ENCODE assay signal across 8 cellular contexts in the genomic region with DNA sequence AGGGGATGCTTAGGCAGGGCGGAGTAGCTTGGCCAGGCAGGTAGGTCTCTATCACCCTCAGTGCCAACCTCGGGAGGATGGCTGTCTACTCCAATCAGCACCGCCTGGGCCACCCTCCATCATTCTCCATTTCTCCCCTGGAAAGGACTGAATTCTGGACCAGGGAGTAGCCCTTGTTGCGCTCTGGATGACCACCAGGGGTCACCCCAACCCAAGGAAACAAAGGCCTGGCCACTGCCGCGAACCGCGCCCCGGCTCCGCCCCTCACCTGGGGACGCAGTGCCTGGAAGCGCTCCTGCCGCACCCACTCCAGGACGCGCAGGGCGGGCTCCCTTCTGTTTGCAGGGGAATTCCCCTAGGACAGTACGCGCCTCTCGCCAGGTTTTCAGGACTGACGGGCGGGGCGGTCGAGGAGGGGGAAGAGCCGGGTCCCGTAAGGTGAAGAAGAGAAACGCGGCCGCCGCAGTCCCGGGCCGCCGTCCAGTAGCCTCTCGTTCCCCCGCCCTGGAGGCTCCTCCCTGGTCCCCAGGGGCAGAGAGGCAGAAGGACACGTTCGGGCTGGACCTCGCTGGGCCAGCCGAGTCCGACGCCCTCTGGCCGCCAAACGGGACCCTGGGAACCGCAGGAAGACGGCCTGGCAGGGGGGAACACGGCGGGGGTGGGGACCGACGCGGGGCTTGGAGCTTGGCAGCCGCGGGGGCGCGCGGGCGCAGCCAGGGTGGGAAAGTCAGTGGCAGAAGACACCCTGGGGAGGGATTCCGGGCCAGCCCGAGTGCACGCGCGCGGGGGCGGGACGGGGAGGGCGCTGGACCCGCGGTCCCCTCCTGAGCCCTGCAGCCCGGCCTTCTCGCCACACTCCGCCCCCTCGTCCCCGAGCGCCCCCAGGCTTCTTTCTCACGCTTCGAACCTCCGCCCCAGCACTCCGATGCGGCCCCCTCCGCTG. TPM values are rescaled to one million over a fixed set of nuclear protein-coding genes. Genes with fewer than 3 reads are reported as not detected.
A peak's percentile ranks its signal among the peaks of the same experiment; 100 is the strongest.
DNase-seq lines count a peak whose midpoint lies in the region; ATAC-seq and TF ChIP-seq lines count a peak whose summit lies in the region.

No MANE protein-coding gene starts in this region.

- H3K9ac ChIP-seq in HUES6 (ENCODE audit: low read length), result no peak overlapping the region

- peaks cover 23% of the 10 kb centered on the region for H3K27me3 ChIP-seq in CD4-positive, CD25-positive, alpha-beta regulatory T cell (ENCODE audit: control insufficient read depth, insufficient read depth, low read length)
- H3K27me3 ChIP-seq in HUES6 (ENCODE audit: control insufficient read depth, insufficient read depth, low read length) (peaks cover 83% of the 10 kb centered on the region), esophagus muscularis mucosa (peaks cover 0 to 41% (median 4%) of the 10 kb centered on the region in 4 donors), muscle layer of duodenum (ENCODE audit: low read depth, low read length) (no peaks in the 10 kb centered on the region)

- POLR2A ChIA-PET in OCI-LY7 (lab: Charles Lee), result no interaction called here

- peaks cover 69% of the 10 kb centered on the region for H3K27me3 Mint-ChIP-seq in CD4-positive, CD25-positive, alpha-beta regulatory T cell
- H3K27me3 Mint-ChIP-seq in activated T-cell treated with anti-CD3 and anti-CD28 coated beads, Interleukin-2, amount 50 U/mL, for 24 hours, result peaks cover 52% of the 10 kb centered on the region

- BruUV-seq in OCI-LY7 (replicated peaks; lab: Mats Ljungman, UMichigan), result no TSS peak

- H3K4me1 Mint-ChIP-seq in CD4-positive, CD25-positive, alpha-beta regulatory T cell, result peaks cover 0 to 3% (median 0%) of the 10 kb centered on the region in 4 donors
- peaks cover 8% of the 10 kb centered on the region for H3K4me1 Mint-ChIP-seq in activated T-cell treated with anti-CD3 and anti-CD28 coated beads, Interleukin-2, amount 50 U/mL, for 24 hours (ENCODE audit: low read depth)

- TF ChIP-seq EP300 in esophagus muscularis mucosa (IDR thresholded peaks at IDR 0.05), result no peak

- intact Hi-C loops in OCI-LY7 (cut with micrococcal nuclease; ENCODE audit: unreplicated experiment), result loop anchor here (1.0 to 5.0 kb wide), 4 partner anchors 26 to 472 kb away; no protein-coding TSS in a partner anchor
- intact Hi-C loops in esophagus muscularis mucosa (cut with DNase I), result loop anchor here (2.0 to 5.0 kb wide), 3 partner anchors 25 to 342 kb away; no protein-coding TSS in a partner anchor

- TF ChIP-seq POLR2A in esophagus muscularis mucosa (IDR thresholded peaks at IDR 0.05; ENCODE audit: low read depth), result no peak

- peaks cover 0 to 1% (median 0%) of the 10 kb centered on the region in 7 donors for H3K9me3 Mint-ChIP-seq in CD4-positive, CD25-positive, alpha-beta regulatory T cell
- H3K9me3 Mint-ChIP-seq in activated T-cell treated with anti-CD3 and anti-CD28 coated beads, Interleukin-2, amount 50 U/mL, for 24 hours, result no peaks in the 10 kb centered on the region

- H3K4me2 ChIP-seq in OCI-LY7 (ENCODE audit: low read length), result peak overlapping the region; percentile 59

- H3K27ac ChIP-seq in CD4-positive, CD25-positive, alpha-beta regulatory T cell (ENCODE audit: insufficient read depth, low read length, poor library complexity, severe bottlenecking), result no peak overlapping the region
- H3K27ac ChIP-seq in HUES6 (ENCODE audit: low read depth, low read length) (no peak overlapping the region), OCI-LY7 (ENCODE audit: low read depth, low read length, poor library complexity, severe bottlenecking) (no peak overlapping the region), esophagus muscularis mucosa (replicated peaks in 1 of 4) (peak overlapping the region in 3 of 4 donors; percentile 44 to 63 (median 60)), muscle layer of duodenum (ENCODE audit: low read length) (no peak overlapping the region)

- H3K4me3 Mint-ChIP-seq in CD4-positive, CD25-positive, alpha-beta regulatory T cell, result peak overlapping the region; percentile 40 to 85 (median 84)
- H3K4me3 Mint-ChIP-seq in activated T-cell treated with anti-CD3 and anti-CD28 coated beads, Interleukin-2, amount 50 U/mL, for 24 hours, result peak overlapping the region; percentile 76

- peak; percentile 79 to 93 for ATAC-seq in CD4-positive, CD25-positive, alpha-beta regulatory T cell (ENCODE audit: low read depth in 2 of 2)
- ATAC-seq in GM19467 (IDR thresholded peaks at IDR 0.05; ENCODE audit: unreplicated experiment), result peak; percentile 74

- no peak overlapping the region for H3K4me3 ChIP-seq in CD4-positive, CD25-positive, alpha-beta regulatory T cell (ENCODE audit: low read depth, low read length)
- H3K4me3 ChIP-seq in HUES6 (ENCODE audit: low read depth, low read length), result peak overlapping the region; percentile 73
- H3K4me3 ChIP-seq in OCI-LY7 (ENCODE audit: low read depth, low read length, poor library complexity, severe bottlenecking), result peak overlapping the region; percentile 63
- H3K4me3 ChIP-seq in esophagus muscularis mucosa, result peak overlapping the region; percentile 55 to 84 (median 66)
- peak overlapping the region; percentile 59 to 87 for H3K4me3 ChIP-seq in muscle layer of duodenum (ENCODE audit: low read depth in 1 of 2, low read length in 2 of 2)

- H2AFZ ChIP-seq in OCI-LY7 (ENCODE audit: low read length), result peak overlapping the region; percentile 37

- CTCF ChIA-PET in OCI-LY7 (lab: Charles Lee; ENCODE audit: unreplicated experiment), result no interaction called here

- no peaks in the 10 kb centered on the region for H3K36me3 ChIP-seq in CD4-positive, CD25-positive, alpha-beta regulatory T cell (ENCODE audit: control insufficient read depth, insufficient read depth, low read length)
- H3K36me3 ChIP-seq in HUES6 (ENCODE audit: control insufficient read depth, insufficient read depth, low read length), result no peaks in the 10 kb centered on the region
- H3K36me3 ChIP-seq in OCI-LY7 (ENCODE audit: insufficient read depth, low read length), result no peaks in the 10 kb centered on the region
- H3K36me3 ChIP-seq in esophagus muscularis mucosa, result no peaks in the 10 kb centered on the region
- H3K36me3 ChIP-seq in muscle layer of duodenum (ENCODE audit: control insufficient read depth in 1 of 2, insufficient read depth in 2 of 2, low read length in 2 of 2), result no peaks in the 10 kb centered on the region

- WGBS in esophagus muscularis mucosa, result under 1% methylated on average over 34 of the region's 78 CpGs

- no peaks in the 10 kb centered on the region for H3K79me2 ChIP-seq in OCI-LY7 (ENCODE audit: insufficient read depth, low read depth, low read length)

- H3K4me1 ChIP-seq in CD4-positive, CD25-positive, alpha-beta regulatory T cell (ENCODE audit: control insufficient read depth, insufficient read depth, low read length, poor library complexity, severe bottlenecking), result peaks cover 7% of the 10 kb centered on the region
- H3K4me1 ChIP-seq in HUES6 (ENCODE audit: control insufficient read depth, insufficient read depth, low read length) (peaks cover 12% of the 10 kb centered on the region; the same call in 1 of the 2 replicates), OCI-LY7 (ENCODE audit: insufficient read depth, low read length, poor library complexity, severe bottlenecking) (no peaks in the 10 kb centered on the region), esophagus muscularis mucosa (peaks cover 14 to 17% (median 16%) of the 10 kb centered on the region in 4 donors), muscle layer of duodenum (ENCODE audit: control insufficient read depth in 1 of 2, insufficient read depth in 2 of 2, low read length in 2 of 2) (no peaks in the 10 kb centered on the region)

- H3K9me2 ChIP-seq in OCI-LY7 (ENCODE audit: insufficient read depth, low read length), result no peaks in the 10 kb centered on the region

- H3K9me3 ChIP-seq in CD4-positive, CD25-positive, alpha-beta regulatory T cell (ENCODE audit: control insufficient read depth in 2 of 2, low read length in 2 of 2), result no peaks in the 10 kb centered on the region
- H3K9me3 ChIP-seq in HUES6 (ENCODE audit: control insufficient read depth, insufficient read depth, low read depth, low read length) (no peaks in the 10 kb centered on the region), OCI-LY7 (ENCODE audit: low read length) (no peaks in the 10 kb centered on the region), esophagus muscularis mucosa (no peaks in the 10 kb centered on the region), muscle layer of duodenum (ENCODE audit: control insufficient read depth in 1 of 2, low read length in 2 of 2) (no peaks in the 10 kb centered on the region)

- H3K27ac Mint-ChIP-seq in CD4-positive, CD25-positive, alpha-beta regulatory T cell, result no peak overlapping the region
- H3K27ac Mint-ChIP-seq in activated T-cell treated with anti-CD3 and anti-CD28 coated beads, Interleukin-2, amount 50 U/mL, for 24 hours, result no peak overlapping the region

- DNase-seq in CD4-positive, CD25-positive, alpha-beta regulatory T cell, result peak; percentile 80 to 83 (median 81)
- DNase-seq in OCI-LY7 (ENCODE audit: low spot score) (peak; percentile 84), esophagus muscularis mucosa (ENCODE audit: extremely low spot score) (peak; percentile 94)
- peak; percentile 92 for DNase-seq in activated T-cell treated with anti-CD3 and anti-CD28 coated beads, Interleukin-2, amount 50 U/mL, for 24 hours
- peak; percentile 94 for DNase-seq in stimulated activated CD8-positive, alpha-beta memory T cell treated with anti-CD3 and anti-CD28 coated beads, Interleukin-4, amount 100 ng/mL, for 48 hours

- TF ChIP-seq CTCF in OCI-LY7 (conservative IDR thresholded peaks at IDR 0.05; ENCODE audit: low read length) (peak; percentile 86), esophagus muscularis mucosa (IDR thresholded peaks at IDR 0.05) (peak; percentile 89 to 93 (median 93))

- no peaks in the 10 kb centered on the region for H3K36me3 Mint-ChIP-seq in CD4-positive, CD25-positive, alpha-beta regulatory T cell
- H3K36me3 Mint-ChIP-seq in activated T-cell treated with anti-CD3 and anti-CD28 coated beads, Interleukin-2, amount 50 U/mL, for 24 hours (ENCODE audit: low read depth), result no peaks in the 10 kb centered on the region

- no peaks in the 10 kb centered on the region for H4K20me1 ChIP-seq in OCI-LY7 (ENCODE audit: insufficient read depth, low read length)

RNA-seq across cellular contexts. Expression of a gene that starts 7.1 kb away (rescaled TPM):
- total RNA-seq in CD4-positive, CD25-positive, alpha-beta regulatory T cell, result not detected
- not detected for polyA plus RNA-seq in CD4-positive, CD25-positive, alpha-beta regulatory T cell
- not detected in 2 replicates for total RNA-seq in OCI-LY7 (2014; rRNA removed; shearing (Covaris generic))
- total RNA-seq in OCI-LY7 (2022) (not detected in 2 replicates), esophagus muscularis mucosa (1 to 10 TPM; 3.7 to 8.4 (median 4.4) TPM)

RNA-seq across cellular contexts. Expression of a gene that starts 30.9 kb away (rescaled TPM):
- total RNA-seq in CD4-positive, CD25-positive, alpha-beta regulatory T cell, result not detected
- polyA plus RNA-seq in CD4-positive, CD25-positive, alpha-beta regulatory T cell, result not detected
- 0.06 TPM in 1 of 2 replicates, not detected in the other for total RNA-seq in OCI-LY7 (2014; rRNA removed; shearing (Covaris generic))
- total RNA-seq in OCI-LY7 (2022), result 0.10 TPM in 1 of 2 replicates, not detected in the other
- 1 to 10 TPM in 1 of 4 donors, under 1 TPM in 3; 0.42 to 1.2 (median 0.67) TPM for total RNA-seq in esophagus muscularis mucosa

RNA-seq across cellular contexts. Expression of a gene that starts 58.8 kb away (rescaled TPM):
- 1.2 TPM for total RNA-seq in CD4-positive, CD25-positive, alpha-beta regulatory T cell
- 1 to 10 TPM in 2 of 4 donors, under 1 TPM in 2; 0.90 to 1.9 (median 1.3) TPM for polyA plus RNA-seq in CD4-positive, CD25-positive, alpha-beta regulatory T cell
- 0.06 and 0.08 TPM in 2 replicates for total RNA-seq in OCI-LY7 (2014; rRNA removed; shearing (Covaris generic))
- total RNA-seq in OCI-LY7 (2022), result 0.67 and 0.90 TPM in 2 replicates
- total RNA-seq in esophagus muscularis mucosa, result not detected

Comparison
In these comparisons a context has a peak if more than half of its experiments do, and no peak if none do; other contexts are left out.
1. H3K27ac ChIP-seq: peak in esophagus muscularis mucosa (3 of 4); none in CD4-positive, CD25-positive, alpha-beta regulatory T cell (single experiment), HUES6 (single experiment), OCI-LY7 (single experiment) and muscle layer of duodenum (single experiment).
2. Peak in every context shown above with its lines, with median percentiles within 50 percentile points of each other: DNase-seq.